ENCODE assay signal across 24 cellular contexts in the genomic region with DNA sequence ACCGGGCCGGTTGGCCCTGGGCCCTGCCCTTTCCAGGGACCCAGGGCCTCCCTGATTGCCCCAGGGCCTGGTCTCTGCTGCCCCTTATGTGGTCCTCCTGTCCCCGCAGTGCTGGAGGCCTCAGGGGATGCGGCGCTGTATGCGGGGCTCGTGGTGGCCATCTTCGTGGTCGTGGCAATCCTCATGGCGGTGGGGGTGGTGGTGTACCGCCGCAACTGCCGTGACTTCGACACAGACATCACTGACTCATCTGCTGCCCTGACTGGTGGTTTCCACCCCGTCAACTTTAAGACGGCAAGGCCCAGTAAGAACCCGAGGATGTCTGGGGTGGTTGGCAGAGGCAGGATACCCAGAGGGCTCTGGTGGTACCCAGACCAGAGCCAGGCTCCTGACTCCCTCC.
"Had no signal": no experiment of that assay in that cellular context is flagged by ENCODE, and none has a peak within 500 bp of the region (broad histone marks: within the 10 kb centered on the region; RNA-seq: fewer than 3 reads in every experiment).

No MANE protein-coding gene starts in this region.

- H3K27ac ChIP-seq: colonic mucosa, gastroesophageal sphincter, parathyroid adenoma, testis, uterus had no signal

- H3K4me1 ChIP-seq: colonic mucosa, gastroesophageal sphincter, parathyroid adenoma, uterus had no signal

- H3K9me3 ChIP-seq: colonic mucosa, gastroesophageal sphincter, heart left ventricle, right lobe of liver, testis, uterus had no signal

- H2AFZ ChIP-seq: parathyroid adenoma had no signal

- H3K9me3 Mint-ChIP-seq: activated naive CD4-positive, alpha-beta T cell treated with anti-CD3 and anti-CD28 coated beads for 36 hours; activated naive CD8-positive, alpha-beta T cell treated with anti-CD3 and anti-CD28 coated beads, Interleukin-2, amount 10 ng/mL, durations not matched to agents 7 days and 5 days; activated T-cell treated with anti-CD3 and anti-CD28 coated beads, Interleukin-2, amount 50 U/mL, for 4 hours; endodermal cell; nephron had no signal

- H3K79me2 ChIP-seq: parathyroid adenoma had no signal

- H3K27ac Mint-ChIP-seq: activated naive CD4-positive, alpha-beta T cell treated with anti-CD3 and anti-CD28 coated beads for 36 hours; activated naive CD8-positive, alpha-beta T cell treated with anti-CD3 and anti-CD28 coated beads, Interleukin-2, amount 10 ng/mL, durations not matched to agents 7 days and 5 days; endodermal cell; nephron had no signal

- H3K9ac ChIP-seq: parathyroid adenoma had no signal

- H3K4me1 Mint-ChIP-seq: nephron had no signal

- H3K4me3 Mint-ChIP-seq: activated naive CD4-positive, alpha-beta T cell treated with anti-CD3 and anti-CD28 coated beads for 36 hours; activated naive CD8-positive, alpha-beta T cell treated with anti-CD3 and anti-CD28 coated beads, Interleukin-2, amount 10 ng/mL, durations not matched to agents 7 days and 5 days; activated T-cell treated with anti-CD3 and anti-CD28 coated beads, Interleukin-2, amount 50 U/mL, for 4 hours; endodermal cell; nephron had no signal

- DNase-seq: activated CD4-positive, alpha-beta T cell treated with anti-CD3 and anti-CD28 coated beads for 4 hours; activated CD4-positive, alpha-beta T cell treated with anti-CD3 and anti-CD28 coated beads, Interleukin-2, amount 50 U/mL, for 48 hours; activated CD4-positive, CD25-positive, alpha-beta regulatory T cell; activated CD8-positive, alpha-beta memory T cell treated with anti-CD3 and anti-CD28 coated beads, Interleukin-2, amount 50 U/mL, for 48 hours; activated naive CD4-positive, alpha-beta T cell treated with anti-CD3 and anti-CD28 coated beads for 36 hours; activated naive CD8-positive, alpha-beta T cell treated with anti-CD3 and anti-CD28 coated beads, Interleukin-2, amount 10 ng/mL, durations not matched to agents 7 days and 5 days; activated T-cell treated with anti-CD3 and anti-CD28 coated beads, Interleukin-2, amount 50 U/mL, for 4 hours; amygdala; colonic mucosa; endodermal cell; islet precursor cell; left cardiac atrium; mesenchymal stem cell; stimulated activated CD4-positive, alpha-beta T cell treated with anti-CD3 and anti-CD28 coated beads, Interleukin-15, amount 100 ng/mL, for 24 hours; stimulated activated CD8-positive, alpha-beta memory T cell treated with anti-CD3 and anti-CD28 coated beads, Interleukin-4, amount 100 ng/mL, for 48 hours; stimulated activated naive CD4-positive, alpha-beta T cell; testis; trophoblast cell; uterus had no signal

- H3K4me3 ChIP-seq: colonic mucosa, gastroesophageal sphincter, heart left ventricle, right lobe of liver, testis, uterus had no signal

- H3K36me3 Mint-ChIP-seq: activated naive CD8-positive, alpha-beta T cell treated with anti-CD3 and anti-CD28 coated beads, Interleukin-2, amount 10 ng/mL, durations not matched to agents 7 days and 5 days had no signal

- H3K27me3 ChIP-seq: colonic mucosa, gastroesophageal sphincter, heart left ventricle, right lobe of liver, testis, uterus had no signal

- H3K36me3 ChIP-seq: colonic mucosa, right lobe of liver, uterus had no signal
